8 cellular contexts compared by ENCODE assay signal in genomic region chr13:49897713-49898112, GRCh38.
"Had no signal": no experiment of that assay in that cellular context is flagged by ENCODE, and none has a peak within 500 bp of the region (broad histone marks: within the 10 kb centered on the region; RNA-seq: fewer than 3 reads in every experiment).

No MANE protein-coding gene starts in this region.

- H3K27ac ChIP-seq: HL-60, KMS-11 had no signal

- FAIRE-seq: HepG2, HTR-8/SVneo had no signal

- ATAC-seq: HepG2 had no signal

- H3K9ac ChIP-seq: KMS-11 had no signal

- H3K36me3 Mint-ChIP-seq: IgD-negative memory B cell had no signal

- H3K27ac Mint-ChIP-seq: IgD-negative memory B cell had no signal

- H3K27me3 Mint-ChIP-seq: IgD-negative memory B cell had no signal

- H3K4me1 Mint-ChIP-seq: IgD-negative memory B cell had no signal

- DNase-seq: IMR-90, KBM-7, KG1 had no signal

- H3K4me2 ChIP-seq: KMS-11 had no signal

- H3K4me3 Mint-ChIP-seq: IgD-negative memory B cell had no signal
